In genomic region chr9:136024696-136025316, GRCh38 we compare ENCODE assay signal across 2 cellular contexts.
TF ChIP-seq lines count a peak whose summit lies in the region.

No MANE protein-coding gene starts in this region.

TF ChIP-seq in SK-N-SH, 30 proteins besides CTCF, POLR2A, EP300 and RAD21 (continued from another document):
- no peak for TF ChIP-seq ZBTB33 (IDR thresholded peaks at IDR 0.05; ENCODE audit: borderline replicate concordance, low read depth)

TF ChIP-seq in SK-N-SH treated with all-trans-retinoic acid at 6 μM for 48 hours, 23 proteins besides CTCF, POLR2A, EP300 and RAD21 (continued from another document):
- TF ChIP-seq BACH2 (CRISPR knock-in tag; IDR thresholded peaks at IDR 0.05; ENCODE audit: borderline replicate concordance) (no peak), GLIS3 (CRISPR knock-in tag; IDR thresholded peaks at IDR 0.05) (no peak), PPARA (CRISPR knock-in tag; IDR thresholded peaks at IDR 0.05; ENCODE audit: borderline replicate concordance) (no peak), POU6F1 (CRISPR knock-in tag; IDR thresholded peaks at IDR 0.05; ENCODE audit: borderline replicate concordance, low read depth) (no peak), ARNTL (CRISPR knock-in tag; IDR thresholded peaks at IDR 0.05; ENCODE audit: borderline replicate concordance, low read depth) (no peak), RARB (CRISPR knock-in tag; IDR thresholded peaks at IDR 0.05) (no peak), ZC3H10 (CRISPR knock-in tag; IDR thresholded peaks at IDR 0.05) (no peak), TOX (CRISPR knock-in tag; IDR thresholded peaks at IDR 0.05; ENCODE audit: borderline replicate concordance) (no peak), CREB5 (CRISPR knock-in tag; IDR thresholded peaks at IDR 0.05; ENCODE audit: low read depth) (no peak)
